17 cellular contexts compared by ENCODE assay signal in genomic region chr10:2920166-2920565, GRCh38.
DNase-seq lines count a peak whose midpoint lies in the region; ATAC-seq, FAIRE-seq and TF ChIP-seq lines count a peak whose summit lies in the region.
"Had no signal": no experiment of that assay in that cellular context is flagged by ENCODE, and none has a peak within 500 bp of the region (broad histone marks: within the 10 kb centered on the region; RNA-seq: fewer than 3 reads in every experiment).

No MANE protein-coding gene starts in this region.

- H3K36me3 ChIP-seq in HEK293 (ENCODE audit: control insufficient read depth in 2 of 2, insufficient read depth in 1 of 2, low read length in 2 of 2) (no peaks in the 10 kb centered on the region), small intestine (ENCODE audit: control insufficient read depth in 2 of 2, insufficient read depth in 2 of 2, low read length in 2 of 2) (no peaks in the 10 kb centered on the region)
- H3K36me3 ChIP-seq: BE2C had no signal

- ATAC-seq in WTC11: no peak
- ATAC-seq: GM12878 had no signal

- TF ChIP-seq CTCF in HEK293 (tag by site-specific recombination; IDR thresholded peaks at IDR 0.05) (no peak), osteocyte (IDR thresholded peaks at IDR 0.05) (no peak), WTC11 (IDR thresholded peaks at IDR 0.05) (no peak)

- H3K27me3 Mint-ChIP-seq in osteocyte (ENCODE audit: unreplicated experiment) (peaks cover 5% of the 10 kb centered on the region), WTC11 (ENCODE audit: low read depth) (peaks cover 2% of the 10 kb centered on the region; the same call in 1 of the 2 replicates)

- H3K4me3 Mint-ChIP-seq in osteocyte (ENCODE audit: unreplicated experiment) (no peak overlapping the region), WTC11 (no peak overlapping the region)
- H3K4me3 Mint-ChIP-seq: CD4-positive, alpha-beta T cell had no signal

- POLR2A ChIA-PET in HEK293 (lab: Yijun Ruan, JAX) (no interaction called here), WTC11 (lab: Charles Lee) (no interaction called here)

- no peak overlapping the region for H3K27ac ChIP-seq in HEK293 (ENCODE audit: extremely low read depth, low read depth, low read length)
- H3K27ac ChIP-seq in small intestine (ENCODE audit: low read depth in 1 of 2, low read length in 1 of 2): no peak overlapping the region

- 52 to 61% (median 60%) methylated on average over 3 of the region's 3 CpGs for whole genome bisulfite sequencing in small intestine, 3 donors

- H3K36me3 Mint-ChIP-seq in osteocyte (ENCODE audit: unreplicated experiment) (no peaks in the 10 kb centered on the region), WTC11 (no peaks in the 10 kb centered on the region)

- DNase-seq in myocyte (ENCODE audit: low read depth) (peak; percentile 43), osteocyte (ENCODE audit: extremely low spot score, unreplicated experiment) (no peak), WTC11 (ENCODE audit: low spot score) (no peak), small intestine (no peak)
- no peak for DNase-seq in stimulated activated naive CD4-positive, alpha-beta T cell (lab: John Stamatoyannopoulos, UW)
- DNase-seq: ACHN; BE2C; C1 segment of cervical spinal cord; Caco-2; CD4-positive, alpha-beta T cell; DMS79; GOT3; H7 had no signal

- H3K4me3 ChIP-seq in HEK293 (ENCODE audit: low read depth, low read length): no peak overlapping the region
- H3K4me3 ChIP-seq in small intestine (ENCODE audit: low read depth in 1 of 2, low read length in 2 of 2): no peak overlapping the region
- H3K4me3 ChIP-seq: GM12878 had no signal

- H3K4me1 ChIP-seq in HEK293 (ENCODE audit: control insufficient read depth, insufficient read depth, low read length) (no peaks in the 10 kb centered on the region; the same call in 1 of the 2 replicates), small intestine (ENCODE audit: control insufficient read depth in 2 of 2, insufficient read depth in 1 of 2, low read depth in 1 of 2, low read length in 1 of 2) (no peaks in the 10 kb centered on the region)
- H3K4me1 ChIP-seq: BE2C, Caco-2 had no signal

- H3K27me3 ChIP-seq in small intestine (ENCODE audit: control insufficient read depth in 2 of 2, insufficient read depth in 2 of 2, low read length in 2 of 2): no peaks in the 10 kb centered on the region
- H3K27me3 ChIP-seq: BE2C had no signal

- H3K9me3 ChIP-seq in HEK293 (ENCODE audit: control insufficient read depth, insufficient read depth, low read depth, low read length) (no peaks in the 10 kb centered on the region), small intestine (ENCODE audit: control insufficient read depth, low read depth) (no peaks in the 10 kb centered on the region)
- H3K9me3 ChIP-seq: BE2C, Caco-2 had no signal

- H3K27ac Mint-ChIP-seq in osteocyte (ENCODE audit: unreplicated experiment): peak overlapping the region; percentile 34
- no peak overlapping the region for H3K27ac Mint-ChIP-seq in WTC11
- H3K27ac Mint-ChIP-seq: CD4-positive, alpha-beta T cell had no signal

- H3K9me3 Mint-ChIP-seq in osteocyte (ENCODE audit: unreplicated experiment): no peaks in the 10 kb centered on the region
- peaks cover 7% of the 10 kb centered on the region; the same call in 1 of the 2 replicates for H3K9me3 Mint-ChIP-seq in WTC11
- H3K9me3 Mint-ChIP-seq: CD4-positive, alpha-beta T cell had no signal

- no peak for FAIRE-seq in small intestine (lab: Jason Lieb, UNC)
- FAIRE-seq: A204.1, D721Med, GM12878 had no signal

- CTCF ChIA-PET in HEK293 (lab: Yijun Ruan, JAX): interaction anchor here (1.4 kb wide), 1 partner anchor 123 kb away, joined by 12 read pairs; no protein-coding TSS in a partner anchor
- CTCF ChIA-PET in WTC11 (lab: Charles Lee): interaction anchor here (0.6 to 1.0 kb wide), 2 partner anchors 9 to 13 kb away, joined by 3 read pairs; no protein-coding TSS in a partner anchor

- peaks cover 30% of the 10 kb centered on the region for H3K4me1 Mint-ChIP-seq in osteocyte (ENCODE audit: unreplicated experiment)
- peaks cover 32% of the 10 kb centered on the region for H3K4me1 Mint-ChIP-seq in WTC11

TF ChIP-seq in HEK293, 187 proteins besides CTCF, POLR2A, EP300 and RAD21:
- TF ChIP-seq ZFP37 (tag by site-specific recombination; IDR thresholded peaks at IDR 0.05) (no peak), ZNF155 (tag by site-specific recombination; IDR thresholded peaks at IDR 0.05) (no peak), ZNF621 (tag by site-specific recombination; IDR thresholded peaks at IDR 0.05) (no peak), OSR2 (tag by site-specific recombination; IDR thresholded peaks at IDR 0.05) (no peak), ZNF830 (tag by site-specific recombination; IDR thresholded peaks at IDR 0.05; ENCODE audit: low read depth) (no peak), TCF7L2 (IDR thresholded peaks at IDR 0.05; ENCODE audit: borderline replicate concordance, low read depth, low read length) (no peak), EGR2 (tag by site-specific recombination; IDR thresholded peaks at IDR 0.05; ENCODE audit: low read depth) (peak; percentile 41), ZNF561 (tag by site-specific recombination; IDR thresholded peaks at IDR 0.05; ENCODE audit: borderline replicate concordance) (no peak), HOXD13 (CRISPR knock-in tag; IDR thresholded peaks at IDR 0.05; ENCODE audit: borderline replicate concordance) (no peak)

TF ChIP-seq in WTC11, 78 proteins besides CTCF, POLR2A, EP300 and RAD21:
- TF ChIP-seq, protein P1, sequence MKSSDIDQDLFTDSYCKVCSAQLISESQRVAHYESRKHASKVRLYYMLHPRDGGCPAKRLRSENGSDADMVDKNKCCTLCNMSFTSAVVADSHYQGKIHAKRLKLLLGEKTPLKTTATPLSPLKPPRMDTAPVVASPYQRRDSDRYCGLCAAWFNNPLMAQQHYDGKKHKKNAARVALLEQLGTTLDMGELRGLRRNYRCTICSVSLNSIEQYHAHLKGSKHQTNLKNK (CRISPR knock-in tag; IDR thresholded peaks at IDR 0.05): no peak
- no peak for TF ChIP-seq FOXP1 (CRISPR knock-in tag; IDR thresholded peaks at IDR 0.05; ENCODE audit: borderline replicate concordance)
- TF ChIP-seq, protein P2, sequence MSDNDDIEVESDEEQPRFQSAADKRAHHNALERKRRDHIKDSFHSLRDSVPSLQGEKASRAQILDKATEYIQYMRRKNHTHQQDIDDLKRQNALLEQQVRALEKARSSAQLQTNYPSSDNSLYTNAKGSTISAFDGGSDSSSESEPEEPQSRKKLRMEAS (CRISPR knock-in tag; IDR thresholded peaks at IDR 0.05): no peak
- no peak for TF ChIP-seq KAT7 (CRISPR knock-in tag; IDR thresholded peaks at IDR 0.05; ENCODE audit: borderline replicate concordance)
- no peak for TF ChIP-seq NR1H2 (CRISPR knock-in tag; IDR thresholded peaks at IDR 0.05)
- TF ChIP-seq SMAD4 (CRISPR knock-in tag; IDR thresholded peaks at IDR 0.05): no peak
- TF ChIP-seq IRF2 (CRISPR knock-in tag; IDR thresholded peaks at IDR 0.05; ENCODE audit: borderline replicate concordance, low read depth): no peak
- TF ChIP-seq, protein P3, sequence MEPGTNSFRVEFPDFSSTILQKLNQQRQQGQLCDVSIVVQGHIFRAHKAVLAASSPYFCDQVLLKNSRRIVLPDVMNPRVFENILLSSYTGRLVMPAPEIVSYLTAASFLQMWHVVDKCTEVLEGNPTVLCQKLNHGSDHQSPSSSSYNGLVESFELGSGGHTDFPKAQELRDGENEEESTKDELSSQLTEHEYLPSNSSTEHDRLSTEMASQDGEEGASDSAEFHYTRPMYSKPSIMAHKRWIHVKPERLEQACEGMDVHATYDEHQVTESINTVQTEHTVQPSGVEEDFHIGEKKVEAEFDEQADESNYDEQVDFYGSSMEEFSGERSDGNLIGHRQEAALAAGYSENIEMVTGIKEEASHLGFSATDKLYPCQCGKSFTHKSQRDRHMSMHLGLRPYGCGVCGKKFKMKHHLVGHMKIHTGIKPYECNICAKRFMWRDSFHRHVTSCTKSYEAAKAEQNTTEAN (CRISPR knock-in tag; IDR thresholded peaks at IDR 0.05): no peak
- TF ChIP-seq HMGA2 (CRISPR knock-in tag; IDR thresholded peaks at IDR 0.05): no peak
- TF ChIP-seq ZNF512 (CRISPR knock-in tag; IDR thresholded peaks at IDR 0.05; ENCODE audit: borderline replicate concordance): no peak
- TF ChIP-seq, protein P4, sequence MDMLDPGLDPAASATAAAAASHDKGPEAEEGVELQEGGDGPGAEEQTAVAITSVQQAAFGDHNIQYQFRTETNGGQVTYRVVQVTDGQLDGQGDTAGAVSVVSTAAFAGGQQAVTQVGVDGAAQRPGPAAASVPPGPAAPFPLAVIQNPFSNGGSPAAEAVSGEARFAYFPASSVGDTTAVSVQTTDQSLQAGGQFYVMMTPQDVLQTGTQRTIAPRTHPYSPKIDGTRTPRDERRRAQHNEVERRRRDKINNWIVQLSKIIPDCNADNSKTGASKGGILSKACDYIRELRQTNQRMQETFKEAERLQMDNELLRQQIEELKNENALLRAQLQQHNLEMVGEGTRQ (CRISPR knock-in tag; IDR thresholded peaks at IDR 0.05): no peak
- TF ChIP-seq, protein P5, sequence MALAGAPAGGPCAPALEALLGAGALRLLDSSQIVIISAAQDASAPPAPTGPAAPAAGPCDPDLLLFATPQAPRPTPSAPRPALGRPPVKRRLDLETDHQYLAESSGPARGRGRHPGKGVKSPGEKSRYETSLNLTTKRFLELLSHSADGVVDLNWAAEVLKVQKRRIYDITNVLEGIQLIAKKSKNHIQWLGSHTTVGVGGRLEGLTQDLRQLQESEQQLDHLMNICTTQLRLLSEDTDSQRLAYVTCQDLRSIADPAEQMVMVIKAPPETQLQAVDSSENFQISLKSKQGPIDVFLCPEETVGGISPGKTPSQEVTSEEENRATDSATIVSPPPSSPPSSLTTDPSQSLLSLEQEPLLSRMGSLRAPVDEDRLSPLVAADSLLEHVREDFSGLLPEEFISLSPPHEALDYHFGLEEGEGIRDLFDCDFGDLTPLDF (CRISPR knock-in tag; IDR thresholded peaks at IDR 0.05): no peak
- TF ChIP-seq TCF7 (CRISPR knock-in tag; IDR thresholded peaks at IDR 0.05; ENCODE audit: low read depth): no peak
